ENCODE assay signal across 9 cellular contexts in genomic region chr13:34161829-34162544, GRCh38.
DNase-seq lines count a peak whose midpoint lies in the region; ATAC-seq and TF ChIP-seq lines count a peak whose summit lies in the region.
"Had no signal": no experiment of that assay in that cellular context is flagged by ENCODE, and none has a peak within 500 bp of the region (broad histone marks: within the 10 kb centered on the region; RNA-seq: fewer than 3 reads in every experiment).

No MANE protein-coding gene starts in this region.

- H3K36me3 ChIP-seq in WERI-Rb-1 (no peaks in the 10 kb centered on the region), right atrium auricular region (no peaks in the 10 kb centered on the region), suprapubic skin (no peaks in the 10 kb centered on the region), OCI-LY7 (ENCODE audit: insufficient read depth, low read length) (no peaks in the 10 kb centered on the region)

- H2AFZ ChIP-seq in OCI-LY7 (ENCODE audit: low read length), result no peak overlapping the region

- no peak for TF ChIP-seq EP300 in suprapubic skin (IDR thresholded peaks at IDR 0.05)

- H3K4me3 Mint-ChIP-seq in immature natural killer cell, result no peak overlapping the region
- H3K4me3 Mint-ChIP-seq: T-helper 1 cell treated with Interleukin-12 subunit alpha and Interleukin-12 subunit beta and Interleukin-4 antibody, amounts not matched to agents 30 μg/mL and 1 μg/mL, for 36 hours had no signal

- no peaks in the 10 kb centered on the region for H3K79me2 ChIP-seq in OCI-LY7 (ENCODE audit: insufficient read depth, low read depth, low read length)

- 38% methylated on average over 7 of the region's 7 CpGs for WGBS in suprapubic skin

- peak overlapping the region; percentile 23 for H3K4me3 ChIP-seq in WERI-Rb-1 (ENCODE audit: low read depth, low read length)
- peak overlapping the region in 1 of 2 donors; percentile 12 for H3K4me3 ChIP-seq in right atrium auricular region
- peak overlapping the region; percentile 12 for H3K4me3 ChIP-seq in suprapubic skin
- no peak overlapping the region for H3K4me3 ChIP-seq in OCI-LY7 (ENCODE audit: low read depth, low read length, poor library complexity, severe bottlenecking)

- H3K27ac ChIP-seq in WERI-Rb-1 (no peak overlapping the region), right atrium auricular region (peak overlapping the region; percentile 38 to 74), suprapubic skin (peak overlapping the region; percentile 67), OCI-LY7 (ENCODE audit: low read depth, low read length, poor library complexity, severe bottlenecking) (no peak overlapping the region)

- H4K20me1 ChIP-seq in OCI-LY7 (ENCODE audit: insufficient read depth, low read length), result no peaks in the 10 kb centered on the region

- H3K9me3 ChIP-seq in WERI-Rb-1 (ENCODE audit: severe bottlenecking), result no peaks in the 10 kb centered on the region
- no peaks in the 10 kb centered on the region for H3K9me3 ChIP-seq in right atrium auricular region
- H3K9me3 ChIP-seq in suprapubic skin, result no peaks in the 10 kb centered on the region
- H3K9me3 ChIP-seq in OCI-LY7 (ENCODE audit: low read length), result no peaks in the 10 kb centered on the region

- DNase-seq in HEK293T (ENCODE audit: extremely low spot score) (no peak), WERI-Rb-1 (peak; percentile 18), right atrium auricular region (ENCODE audit: low spot score) (no peak), suprapubic skin (ENCODE audit: low spot score in 2 of 2) (no peak), OCI-LY7 (ENCODE audit: low spot score) (no peak), immature natural killer cell (no peak), cerebellar nuclear complex (lab: John Stamatoyannopoulos, UW) (no peak)

- peaks cover 0 to 2% (median 1%) of the 10 kb centered on the region in 3 donors for H3K27me3 Mint-ChIP-seq in immature natural killer cell (ENCODE audit: low read depth in 3 of 3)

- no peaks in the 10 kb centered on the region for H3K9me2 ChIP-seq in OCI-LY7 (ENCODE audit: insufficient read depth, low read length)

- BruUV-seq in OCI-LY7 (replicated peaks; lab: Mats Ljungman, UMichigan), result no TSS peak

- peaks cover 0 to 20% (median 6%) of the 10 kb centered on the region in 6 donors for H3K9me3 Mint-ChIP-seq in immature natural killer cell
- H3K9me3 Mint-ChIP-seq: T-helper 1 cell treated with Interleukin-12 subunit alpha and Interleukin-12 subunit beta and Interleukin-4 antibody, amounts not matched to agents 30 μg/mL and 1 μg/mL, for 36 hours had no signal

- TF ChIP-seq CTCF in WERI-Rb-1 (IDR thresholded peaks at IDR 0.05; ENCODE audit: low read depth, low read length), result no peak
- no peak for TF ChIP-seq CTCF in right atrium auricular region (IDR thresholded peaks at IDR 0.05)
- no peak for TF ChIP-seq CTCF in suprapubic skin (IDR thresholded peaks at IDR 0.05)
- TF ChIP-seq CTCF in OCI-LY7 (conservative IDR thresholded peaks at IDR 0.05; ENCODE audit: low read length), result no peak

- intact Hi-C loops in OCI-LY7 (cut with micrococcal nuclease; ENCODE audit: unreplicated experiment), result no loop called here

- no peak overlapping the region for H3K27ac Mint-ChIP-seq in immature natural killer cell
- H3K27ac Mint-ChIP-seq: T-helper 1 cell treated with Interleukin-12 subunit alpha and Interleukin-12 subunit beta and Interleukin-4 antibody, amounts not matched to agents 30 μg/mL and 1 μg/mL, for 36 hours had no signal

- no peaks in the 10 kb centered on the region for H3K4me1 Mint-ChIP-seq in immature natural killer cell

- no peak overlapping the region for H3K4me2 ChIP-seq in OCI-LY7 (ENCODE audit: low read length)

- no peaks in the 10 kb centered on the region for H3K27me3 ChIP-seq in WERI-Rb-1 (ENCODE audit: insufficient read depth, low read depth, severe bottlenecking)
- H3K27me3 ChIP-seq in right atrium auricular region, result no peaks in the 10 kb centered on the region
- H3K27me3 ChIP-seq in suprapubic skin, result no peaks in the 10 kb centered on the region

- POLR2A ChIA-PET in HEK293T (lab: Yijun Ruan, JAX), result no interaction called here
- POLR2A ChIA-PET in OCI-LY7 (lab: Charles Lee), result interaction anchor here (0.6 to 0.9 kb wide), 5 partner anchors 13 to 1732 kb away, joined by 3 to 4 read pairs (median 3); no protein-coding TSS in a partner anchor

- H3K4me1 ChIP-seq in right atrium auricular region (peaks cover 0 to 28% of the 10 kb centered on the region in 2 donors), suprapubic skin (peaks cover 12% of the 10 kb centered on the region), OCI-LY7 (ENCODE audit: insufficient read depth, low read length, poor library complexity, severe bottlenecking) (no peaks in the 10 kb centered on the region)

- no peak for ATAC-seq in GM21717 (IDR thresholded peaks at IDR 0.05; ENCODE audit: unreplicated experiment)

- CTCF ChIA-PET in HEK293T (lab: Yijun Ruan, JAX) (no interaction called here), OCI-LY7 (lab: Charles Lee; ENCODE audit: unreplicated experiment) (no interaction called here)

- no peak for TF ChIP-seq POLR2A in suprapubic skin (IDR thresholded peaks at IDR 0.05)

- H3K36me3 Mint-ChIP-seq in immature natural killer cell, result no peaks in the 10 kb centered on the region

TF ChIP-seq in HEK293T, 16 proteins besides CTCF, POLR2A, EP300 and RAD21:
- TF ChIP-seq SP1 (IDR thresholded peaks at IDR 0.05) (no peak), PKNOX1 (IDR thresholded peaks at IDR 0.05) (peak; percentile 83), L3MBTL2 (conservative IDR thresholded peaks at IDR 0.05) (no peak), SUZ12 (IDR thresholded peaks at IDR 0.05) (no peak), FOXM1 (IDR thresholded peaks at IDR 0.05; ENCODE audit: borderline replicate concordance) (no peak)

Comparison
In these comparisons a context has a peak if more than half of its experiments do, and no peak if none do; other contexts are left out.
1. H3K27ac ChIP-seq: peak in right atrium auricular region (2 of 2) and suprapubic skin (single experiment); none in WERI-Rb-1 (single experiment) and OCI-LY7 (single experiment).